14 cellular contexts compared by ENCODE assay signal in the genomic region with DNA sequence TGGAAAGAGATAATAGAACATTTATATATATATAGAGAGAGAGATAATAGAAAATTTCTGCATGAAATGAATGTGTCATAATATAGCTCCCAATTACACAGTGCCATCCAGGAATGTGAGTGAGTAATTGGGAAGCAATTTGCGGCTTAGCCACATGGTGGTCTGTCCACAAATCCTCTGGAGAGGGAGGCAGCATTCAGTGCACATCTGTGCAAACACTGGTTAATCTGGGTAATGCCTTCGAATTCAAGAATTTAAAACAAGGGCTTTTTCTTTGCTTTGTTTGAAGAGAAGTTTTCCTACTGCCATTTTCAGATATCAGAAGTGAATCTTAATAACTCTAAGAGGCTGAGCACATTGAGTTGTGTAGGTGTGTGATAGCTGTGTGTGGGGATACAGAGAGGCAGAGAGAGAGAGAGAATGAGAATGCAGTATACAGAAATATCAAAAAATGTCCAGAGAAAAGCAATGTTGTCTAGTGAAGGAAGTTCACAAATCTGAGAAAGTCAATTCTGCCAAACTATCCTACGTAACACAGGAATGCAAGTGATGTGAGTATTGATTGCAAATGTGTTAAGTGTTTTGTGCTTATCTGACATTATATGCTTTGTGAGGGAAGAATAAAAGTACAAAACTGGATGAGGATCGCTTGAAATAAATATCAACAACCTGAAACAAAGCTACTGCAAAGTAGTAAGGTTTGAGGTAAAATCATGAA.
A peak's percentile ranks its signal among the peaks of the same experiment; 100 is the strongest.
DNase-seq lines count a peak whose midpoint lies in the region; ATAC-seq, FAIRE-seq and TF ChIP-seq lines count a peak whose summit lies in the region.
"Had no signal": no experiment of that assay in that cellular context is flagged by ENCODE, and none has a peak within 500 bp of the region (broad histone marks: within the 10 kb centered on the region; RNA-seq: fewer than 3 reads in every experiment).

No MANE protein-coding gene starts in this region.

- H3K4me1 ChIP-seq in HepG2 (ENCODE audit: insufficient read depth, low read length) (no peaks in the 10 kb centered on the region), right lobe of liver (no peaks in the 10 kb centered on the region), foreskin keratinocyte (peaks cover 5% of the 10 kb centered on the region), colonic mucosa (no peaks in the 10 kb centered on the region), pancreas (no peaks in the 10 kb centered on the region)
- H3K4me1 ChIP-seq: upper lobe of right lung had no signal

- no peak overlapping the region for H3K4me3 Mint-ChIP-seq in activated CD4-positive, alpha-beta T cell treated with anti-CD3 and anti-CD28 coated beads, Interleukin-2, amount 10 ng/mL, durations not matched to agents 24 days and 14 days
- H3K4me3 Mint-ChIP-seq: activated T-cell treated with anti-CD3 and anti-CD28 coated beads, Interleukin-2, amount 50 U/mL, for 4 hours; T-helper 1 cell treated with Interleukin-12 subunit alpha and Interleukin-12 subunit beta and Interleukin-4 antibody, amounts not matched to agents 30 μg/mL and 1 μg/mL, for 36 hours had no signal

- no peaks in the 10 kb centered on the region for H3K27me3 Mint-ChIP-seq in activated CD4-positive, alpha-beta T cell treated with anti-CD3 and anti-CD28 coated beads, Interleukin-2, amount 10 ng/mL, durations not matched to agents 24 days and 14 days

- H3K4me3 ChIP-seq in HepG2 (replicated peaks in 1 of 3; ENCODE audit: insufficient read depth in 1 of 3, low read depth in 2 of 3, low read length in 3 of 3) (no peak overlapping the region), right lobe of liver (no peak overlapping the region), colonic mucosa (no peak overlapping the region), pancreas (no peak overlapping the region)
- H3K4me3 ChIP-seq: upper lobe of right lung had no signal

- no peak overlapping the region for H3K27ac ChIP-seq in HepG2 (ENCODE audit: extremely low read length, insufficient read depth, low read length)
- H3K27ac ChIP-seq in right lobe of liver: no peak overlapping the region
- no peak overlapping the region for H3K27ac ChIP-seq in foreskin keratinocyte
- H3K27ac ChIP-seq in colonic mucosa: no peak overlapping the region
- H3K27ac ChIP-seq in pancreas: no peak overlapping the region
- H3K27ac ChIP-seq: KMS-11, upper lobe of right lung had no signal

- no peak for TF ChIP-seq EP300 in HepG2 (IDR thresholded peaks at IDR 0.05; ENCODE audit: low read depth in 2 of 2, low read length in 2 of 2)
- no peak for TF ChIP-seq EP300 in HepG2 (CRISPR knock-in tag; IDR thresholded peaks at IDR 0.05; ENCODE audit: borderline replicate concordance)

- intact Hi-C loops in HepG2 (cut with micrococcal nuclease; ENCODE audit: unreplicated experiment): loop anchor here (10.0 kb wide), 1 partner anchor 325 kb away; no protein-coding TSS in a partner anchor
- intact Hi-C loops in right lobe of liver (cut with DNase I): no loop called here
- intact Hi-C loops in activated CD4-positive, alpha-beta T cell treated with anti-CD3 and anti-CD28 coated beads, Interleukin-2, amount 10 ng/mL, durations not matched to agents 24 days and 14 days (cut with micrococcal nuclease): loop anchor here (10.0 kb wide), 1 partner anchor 535 kb away; no protein-coding TSS in a partner anchor
- intact Hi-C loops in colonic mucosa (cut with DNase I): loop anchor here (10.0 kb wide), 1 partner anchor 325 kb away; no protein-coding TSS in a partner anchor
- intact Hi-C loops in pancreas (cut with DNase I): no loop called here

- H3K79me2 ChIP-seq in HepG2 (ENCODE audit: insufficient read depth, low read length): no peaks in the 10 kb centered on the region

- H2AFZ ChIP-seq in HepG2 (ENCODE audit: low read length): no peak overlapping the region

- no peaks in the 10 kb centered on the region for H3K4me1 Mint-ChIP-seq in activated CD4-positive, alpha-beta T cell treated with anti-CD3 and anti-CD28 coated beads, Interleukin-2, amount 10 ng/mL, durations not matched to agents 24 days and 14 days

- FAIRE-seq in HepG2 (lab: Jason Lieb, UNC) (no peak), pancreas (lab: Jason Lieb, UNC) (no peak)

- no peaks in the 10 kb centered on the region for H3K9me3 ChIP-seq in HepG2 (ENCODE audit: low read length)
- H3K9me3 ChIP-seq in right lobe of liver: no peaks in the 10 kb centered on the region
- no peaks in the 10 kb centered on the region for H3K9me3 ChIP-seq in colonic mucosa
- no peaks in the 10 kb centered on the region for H3K9me3 ChIP-seq in pancreas
- H3K9me3 ChIP-seq: BE2C, upper lobe of right lung had no signal

- no peaks in the 10 kb centered on the region for H4K20me1 ChIP-seq in HepG2 (ENCODE audit: insufficient read depth, low read length)

- no peak for DNase-seq in HepG2 (ENCODE audit: low spot score)
- DNase-seq in right lobe of liver: no peak
- peak; percentile 34 for DNase-seq in T1000 (lab: John Stamatoyannopoulos, UW)
- peak; percentile 54 to 58 for DNase-seq in foreskin keratinocyte
- DNase-seq in activated CD4-positive, alpha-beta T cell treated with anti-CD3 and anti-CD28 coated beads, Interleukin-2, amount 10 ng/mL, durations not matched to agents 24 days and 14 days: no peak
- no peak for DNase-seq in colonic mucosa
- DNase-seq in SKM-1 (lab: John Stamatoyannopoulos, UW; ENCODE audit: unreplicated experiment): no peak
- DNase-seq in pancreas: no peak
- DNase-seq: activated T-cell treated with anti-CD3 and anti-CD28 coated beads, Interleukin-2, amount 50 U/mL, for 4 hours; BE2C; NCI-H510A treated with DMSO at 0.1 percent for 48 hours; upper lobe of right lung had no signal

- CTCF ChIA-PET in HepG2 (lab: Yijun Ruan, JAX; ENCODE audit: low intra/inter-chr PET ratio, low total read pairs): no interaction called here

- H3K36me3 ChIP-seq in HepG2 (replicated peaks in 1 of 2; ENCODE audit: control insufficient read depth in 1 of 2, insufficient read depth in 2 of 2, low read length in 2 of 2) (no peaks in the 10 kb centered on the region), right lobe of liver (no peaks in the 10 kb centered on the region), colonic mucosa (no peaks in the 10 kb centered on the region), pancreas (no peaks in the 10 kb centered on the region)
- H3K36me3 ChIP-seq: BE2C, upper lobe of right lung had no signal

- H3K27me3 ChIP-seq in HepG2 (ENCODE audit: control insufficient read depth in 1 of 2, insufficient read depth in 2 of 2, low read length in 2 of 2): no peaks in the 10 kb centered on the region
- H3K27me3 ChIP-seq in right lobe of liver: no peaks in the 10 kb centered on the region
- no peaks in the 10 kb centered on the region for H3K27me3 ChIP-seq in foreskin keratinocyte
- H3K27me3 ChIP-seq in colonic mucosa: no peaks in the 10 kb centered on the region
- no peaks in the 10 kb centered on the region for H3K27me3 ChIP-seq in pancreas
- H3K27me3 ChIP-seq: BE2C, upper lobe of right lung had no signal

- ATAC-seq in HepG2: peak; percentile 51; the same call in 2 of the 3 replicates
- ATAC-seq in right lobe of liver: no peak
- peak; percentile 91 for ATAC-seq in foreskin keratinocyte
- no peak for ATAC-seq in pancreas
- ATAC-seq: activated T-cell treated with anti-CD3 and anti-CD28 coated beads, Interleukin-2, amount 50 U/mL, for 4 hours; upper lobe of right lung had no signal

- H3K36me3 Mint-ChIP-seq in activated CD4-positive, alpha-beta T cell treated with anti-CD3 and anti-CD28 coated beads, Interleukin-2, amount 10 ng/mL, durations not matched to agents 24 days and 14 days (ENCODE audit: low read depth): no peaks in the 10 kb centered on the region

- POLR2A ChIA-PET in HepG2 (lab: Yijun Ruan, JAX): no interaction called here

- TF ChIP-seq RAD21 in HepG2 (CRISPR knock-in tag; IDR thresholded peaks at IDR 0.05): no peak

- H3K27ac Mint-ChIP-seq in activated CD4-positive, alpha-beta T cell treated with anti-CD3 and anti-CD28 coated beads, Interleukin-2, amount 10 ng/mL, durations not matched to agents 24 days and 14 days: no peak overlapping the region
- H3K27ac Mint-ChIP-seq: T-helper 1 cell treated with Interleukin-12 subunit alpha and Interleukin-12 subunit beta and Interleukin-4 antibody, amounts not matched to agents 30 μg/mL and 1 μg/mL, for 36 hours had no signal

- in situ Hi-C loops in HepG2 (cut with HindIII; ENCODE audit: extremely low pct_ligation_motif_present, low pct_unique_long_range_greater_than_20kb): no loop called here

- TF ChIP-seq CTCF in HepG2 (CRISPR knock-in tag; IDR thresholded peaks at IDR 0.05) (no peak), right lobe of liver (IDR thresholded peaks at IDR 0.05) (no peak), foreskin keratinocyte (conservative IDR thresholded peaks at IDR 0.05) (no peak), colonic mucosa (IDR thresholded peaks at IDR 0.05) (no peak), pancreas (IDR thresholded peaks at IDR 0.05) (no peak)

- TF ChIP-seq POLR2A in HepG2 (IDR thresholded peaks at IDR 0.05; ENCODE audit: insufficient read depth in 1 of 2, low read depth in 2 of 2, low read length in 2 of 2): no peak
- TF ChIP-seq POLR2A in right lobe of liver (IDR thresholded peaks at IDR 0.05): no peak

- 13% methylated on average over 4 of the region's 4 CpGs for WGBS in HepG2 (ENCODE audit: low lambda C conversion rate)
- WGBS in right lobe of liver (ENCODE audit: insufficient coverage, low coverage, low lambda C conversion rate, missing lambda C conversion rate): 58% methylated on average over 4 of the region's 4 CpGs
- 38 to 42% methylated on average over 4 of the region's 4 CpGs for WGBS in pancreas, 2 donors

- no peak overlapping the region for H3K9ac ChIP-seq in HepG2 (ENCODE audit: insufficient read depth, low read depth, low read length)
- no peak overlapping the region for H3K9ac ChIP-seq in colonic mucosa (ENCODE audit: low read depth in 2 of 2, low read length in 2 of 2)
- H3K9ac ChIP-seq: KMS-11 had no signal

- no peaks in the 10 kb centered on the region for H3K9me3 Mint-ChIP-seq in activated CD4-positive, alpha-beta T cell treated with anti-CD3 and anti-CD28 coated beads, Interleukin-2, amount 10 ng/mL, durations not matched to agents 24 days and 14 days
- H3K9me3 Mint-ChIP-seq: activated T-cell treated with anti-CD3 and anti-CD28 coated beads, Interleukin-2, amount 50 U/mL, for 4 hours; T-helper 1 cell treated with Interleukin-12 subunit alpha and Interleukin-12 subunit beta and Interleukin-4 antibody, amounts not matched to agents 30 μg/mL and 1 μg/mL, for 36 hours had no signal

- no TSS peak for BruUV-seq in HepG2 (replicated peaks; lab: Mats Ljungman, UMichigan)

- H3K4me2 ChIP-seq in HepG2 (ENCODE audit: low read depth, low read length): no peak overlapping the region
- H3K4me2 ChIP-seq: KMS-11 had no signal

TF ChIP-seq in HepG2, 621 proteins besides CTCF, POLR2A, EP300 and RAD21 (continues in another document):
- TF ChIP-seq ZNF232 (CRISPR knock-in tag; IDR thresholded peaks at IDR 0.05; ENCODE audit: borderline replicate concordance): no peak
- TF ChIP-seq ZNF326 (CRISPR knock-in tag; IDR thresholded peaks at IDR 0.05; ENCODE audit: borderline replicate concordance): no peak

Comparison
In these comparisons a context has a peak if more than half of its experiments do, and no peak if none do; other contexts are left out.
1. ATAC-seq: peak in HepG2 (single experiment) and foreskin keratinocyte (single experiment); none in right lobe of liver (0 of 4) and pancreas (0 of 4).
2. intact Hi-C loops: an anchor here in HepG2 (10.0 kb wide), activated CD4-positive, alpha-beta T cell treated with anti-CD3 and anti-CD28 coated beads, Interleukin-2, amount 10 ng/mL, durations not matched to agents 24 days and 14 days (10.0 kb wide) and colonic mucosa (10.0 kb wide); none called in right lobe of liver and pancreas.
3. DNase-seq: peak in T1000 (single experiment) and foreskin keratinocyte (2 of 2); none in HepG2 (single experiment), right lobe of liver (0 of 3), activated CD4-positive, alpha-beta T cell treated with anti-CD3 and anti-CD28 coated beads, Interleukin-2, amount 10 ng/mL, durations not matched to agents 24 days and 14 days (single experiment), colonic mucosa (single experiment), SKM-1 (single experiment) and pancreas (0 of 6).